In genomic region chr5:109692011-109692410, GRCh38 we compare ENCODE assay signal across 8 cellular contexts. TPM values are rescaled to one million over a fixed set of nuclear protein-coding genes. Genes with fewer than 3 reads are reported as not detected.
DNase-seq lines count a peak whose midpoint lies in the region; ATAC-seq and TF ChIP-seq lines count a peak whose summit lies in the region.

No MANE protein-coding gene starts in this region.

- peak; percentile 6 for DNase-seq in GM10266 (ENCODE audit: extremely low spot score)
- no peak for DNase-seq in Peyer's patch
- DNase-seq in endothelial cell (ENCODE audit: low spot score) = no peak
- DNase-seq in retinal pigment epithelial cell (ENCODE audit: low read depth) = peak; percentile 16
- DNase-seq in prostate gland (ENCODE audit: low spot score) = no peak
- DNase-seq in SKM-1 treated with dmso at 0.1 percent for 144 hours (lab: John Stamatoyannopoulos, UW; ENCODE audit: unreplicated experiment) = no peak
- DNase-seq in NK-92 treated with Interleukin-12 subunit alpha and Interleukin-12 subunit beta, amount 100 ng/mL, for 24 hours (lab: John Stamatoyannopoulos, UW) = no peak

- H3K4me3 Mint-ChIP-seq in endothelial cell (ENCODE audit: unreplicated experiment) = peak overlapping the region; percentile 95

- no peaks in the 10 kb centered on the region for H3K9me3 ChIP-seq in Peyer's patch
- no peaks in the 10 kb centered on the region for H3K9me3 ChIP-seq in prostate gland

- no peak for TF ChIP-seq CTCF in GM10266 (IDR thresholded peaks at IDR 0.05; ENCODE audit: control insufficient read depth, insufficient read depth, low read depth, missing control alignments)
- no peak for TF ChIP-seq CTCF in Peyer's patch (IDR thresholded peaks at IDR 0.05)
- no peak for TF ChIP-seq CTCF in endothelial cell (IDR thresholded peaks at IDR 0.05; ENCODE audit: unreplicated experiment)
- no peak for TF ChIP-seq CTCF in retinal pigment epithelial cell (conservative IDR thresholded peaks at IDR 0.05; ENCODE audit: low read depth, low read length)
- no peak for TF ChIP-seq CTCF in prostate gland (IDR thresholded peaks at IDR 0.05)

- 80% methylated on average over 1 of the region's 1 CpG for WGBS in prostate gland

- intact Hi-C loops in prostate gland (cut with DNase I) = loop anchor here (5.0 to 10.0 kb wide), 2 partner anchors 163 to 720 kb away; no protein-coding TSS in a partner anchor

- no peak overlapping the region for H3K27ac Mint-ChIP-seq in endothelial cell (ENCODE audit: unreplicated experiment)

- H3K4me1 Mint-ChIP-seq in endothelial cell (ENCODE audit: unreplicated experiment) = peaks cover 57% of the 10 kb centered on the region

- TF ChIP-seq POLR2A in Peyer's patch (IDR thresholded peaks at IDR 0.05) = no peak
- TF ChIP-seq POLR2A in prostate gland (IDR thresholded peaks at IDR 0.05) = no peak

- H3K4me1 ChIP-seq in Peyer's patch = peaks cover 0 to 48% (median 17%) of the 10 kb centered on the region in 4 donors
- H3K4me1 ChIP-seq in prostate gland (replicated peaks) = no peaks in the 10 kb centered on the region

- peaks cover 11% of the 10 kb centered on the region for H3K27me3 Mint-ChIP-seq in endothelial cell (ENCODE audit: unreplicated experiment)

- H3K36me3 ChIP-seq in Peyer's patch (no peaks in the 10 kb centered on the region), prostate gland (no peaks in the 10 kb centered on the region)

- H3K4me3 ChIP-seq in Peyer's patch (peak overlapping the region in 3 of 4 donors; percentile 82 to 98 (median 85)), retinal pigment epithelial cell (ENCODE audit: low read length) (peak overlapping the region; percentile 88), prostate gland (no peak overlapping the region)

- H3K27me3 ChIP-seq in Peyer's patch = no peaks in the 10 kb centered on the region
- H3K27me3 ChIP-seq in prostate gland (replicated peaks; ENCODE audit: insufficient read depth) = no peaks in the 10 kb centered on the region

- H3K36me3 Mint-ChIP-seq in endothelial cell (ENCODE audit: low read depth, unreplicated experiment) = no peaks in the 10 kb centered on the region

- no peaks in the 10 kb centered on the region for H3K9me3 Mint-ChIP-seq in endothelial cell (ENCODE audit: unreplicated experiment)

- ATAC-seq in GM21717 (IDR thresholded peaks at IDR 0.05; ENCODE audit: unreplicated experiment) = no peak

- H3K27ac ChIP-seq in Peyer's patch = no peak overlapping the region
- H3K27ac ChIP-seq in prostate gland = no peak overlapping the region

RNA-seq across cellular contexts. Expression of gene MAN2A1, which starts 2.3 kb away (rescaled TPM):
- total RNA-seq in Peyer's patch (100 to 1,000 TPM in 2 of 4 donors, 10 to 100 TPM in 2; 52.8 to 112 (median 95.3) TPM), endothelial cell (ENCODE audit: unreplicated experiment) (83.6 TPM), prostate gland (10 to 100 TPM; 29.6 to 36.2 TPM)

Comparison
In these comparisons a context has a peak if more than half of its experiments do, and no peak if none do; other contexts are left out.
1. DNase-seq: peak in GM10266 (single experiment) and retinal pigment epithelial cell (single experiment); none in Peyer's patch (0 of 3), endothelial cell (single experiment), prostate gland (single experiment), SKM-1 treated with dmso at 0.1 percent for 144 hours (single experiment) and NK-92 treated with Interleukin-12 subunit alpha and Interleukin-12 subunit beta, amount 100 ng/mL, for 24 hours (single experiment).
2. H3K4me3 ChIP-seq: peak in Peyer's patch (3 of 4) and retinal pigment epithelial cell (single experiment); none in prostate gland (0 of 2).